In genomic region chr1:225446298-225446941, GRCh38 we compare ENCODE assay signal across 12 cellular contexts. TPM values are rescaled to one million over a fixed set of nuclear protein-coding genes. Genes with fewer than 3 reads are reported as not detected.
DNase-seq lines count a peak whose midpoint lies in the region; ATAC-seq and TF ChIP-seq lines count a peak whose summit lies in the region.
"Had no signal": no experiment of that assay in that cellular context is flagged by ENCODE, and none has a peak within 500 bp of the region (broad histone marks: within the 10 kb centered on the region; RNA-seq: fewer than 3 reads in every experiment).

No MANE protein-coding gene starts in this region.

- no peak overlapping the region for H2BK5ac ChIP-seq in mesendoderm (ENCODE audit: low read length)

- peak overlapping the region; percentile 21 for H3K9ac ChIP-seq in mesendoderm (ENCODE audit: low read length)

- H4K8ac ChIP-seq in mesendoderm (ENCODE audit: low read depth, low read length) = no peak overlapping the region

- DNase-seq in activated CD4-positive, alpha-beta T cell treated with anti-CD3 and anti-CD28 coated beads, Interleukin-2, amount 10 ng/mL, durations not matched to agents 24 days and 14 days = no peak
- no peak for DNase-seq in activated CD4-positive, alpha-beta T cell treated with anti-CD3 and anti-CD28 coated beads, Interleukin-2, amount 50 U/mL, for 48 hours
- no peak for DNase-seq in activated T-cell treated with anti-CD3 and anti-CD28 coated beads, Interleukin-2, amount 50 U/mL, for 72 hours
- no peak for DNase-seq in mesendoderm
- no peak for DNase-seq in GM20000 (ENCODE audit: low spot score)
- no peak for DNase-seq in NCI-H345 (lab: John Stamatoyannopoulos, UW)
- DNase-seq: activated CD4-positive, alpha-beta T cell treated with anti-CD3 and anti-CD28 coated beads, Interleukin-2, amount 50 U/mL, for 1 hour; H7; NCI-H82; stimulated activated CD4-positive, alpha-beta T cell treated with anti-CD3 and anti-CD28 coated beads, Interleukin-1b, Interleukin-23, amount 100 ng/mL, for 48 hours had no signal

- H3K18ac ChIP-seq in mesendoderm (ENCODE audit: low read length) = no peak overlapping the region

- WGBS in mesendoderm (ENCODE audit: extremely low coverage, insufficient coverage, low lambda C conversion rate) = no CpG with 5 or more reads among the region's 9 CpGs
- WGBS in thymus = 61% methylated on average over 9 of the region's 9 CpGs

- intact Hi-C loops in activated CD4-positive, alpha-beta T cell treated with anti-CD3 and anti-CD28 coated beads, Interleukin-2, amount 10 ng/mL, durations not matched to agents 24 days and 14 days (cut with micrococcal nuclease) = loop anchor here (10.0 kb wide), 2 partner anchors 952 to 1012 kb away; partner anchors contain the start of gene WDR26

- no peak overlapping the region for H2BK120ac ChIP-seq in mesendoderm (ENCODE audit: low read depth, low read length)

- peak overlapping the region; percentile 93 for H3K27ac Mint-ChIP-seq in activated CD4-positive, alpha-beta T cell treated with anti-CD3 and anti-CD28 coated beads, Interleukin-2, amount 10 ng/mL, durations not matched to agents 24 days and 14 days
- H3K27ac Mint-ChIP-seq in activated T-cell treated with anti-CD3 and anti-CD28 coated beads, Interleukin-2, amount 50 U/mL, for 72 hours = peak overlapping the region; percentile 98

- no peak overlapping the region for H2AK5ac ChIP-seq in mesendoderm (ENCODE audit: low read length)

- H3K56ac ChIP-seq in mesendoderm (ENCODE audit: low read length) = no peak overlapping the region

- peaks cover 2% of the 10 kb centered on the region for H3K36me3 Mint-ChIP-seq in activated CD4-positive, alpha-beta T cell treated with anti-CD3 and anti-CD28 coated beads, Interleukin-2, amount 10 ng/mL, durations not matched to agents 24 days and 14 days (ENCODE audit: low read depth)
- H3K36me3 Mint-ChIP-seq in activated T-cell treated with anti-CD3 and anti-CD28 coated beads, Interleukin-2, amount 50 U/mL, for 72 hours (ENCODE audit: insufficient read depth in 2 of 2) = peaks cover 0 to 3% of the 10 kb centered on the region in 2 donors

- H3K23ac ChIP-seq in mesendoderm (ENCODE audit: low read length) = no peak overlapping the region

- peaks cover 2% of the 10 kb centered on the region for H3K27me3 Mint-ChIP-seq in activated CD4-positive, alpha-beta T cell treated with anti-CD3 and anti-CD28 coated beads, Interleukin-2, amount 10 ng/mL, durations not matched to agents 24 days and 14 days
- no peaks in the 10 kb centered on the region for H3K27me3 Mint-ChIP-seq in activated T-cell treated with anti-CD3 and anti-CD28 coated beads, Interleukin-2, amount 50 U/mL, for 72 hours (ENCODE audit: low read depth)

- H3K9me3 Mint-ChIP-seq in activated CD4-positive, alpha-beta T cell treated with anti-CD3 and anti-CD28 coated beads, Interleukin-2, amount 10 ng/mL, durations not matched to agents 24 days and 14 days = no peaks in the 10 kb centered on the region
- H3K9me3 Mint-ChIP-seq in activated T-cell treated with anti-CD3 and anti-CD28 coated beads, Interleukin-2, amount 50 U/mL, for 72 hours = no peaks in the 10 kb centered on the region

- no peak overlapping the region for H2BK15ac ChIP-seq in mesendoderm (replicated peaks; ENCODE audit: low read depth)

- H3K4ac ChIP-seq in mesendoderm (ENCODE audit: low read depth, low read length) = no peak overlapping the region

- peaks cover 63% of the 10 kb centered on the region for H3K4me1 Mint-ChIP-seq in activated CD4-positive, alpha-beta T cell treated with anti-CD3 and anti-CD28 coated beads, Interleukin-2, amount 10 ng/mL, durations not matched to agents 24 days and 14 days
- peaks cover 61% of the 10 kb centered on the region for H3K4me1 Mint-ChIP-seq in activated T-cell treated with anti-CD3 and anti-CD28 coated beads, Interleukin-2, amount 50 U/mL, for 72 hours (ENCODE audit: low read depth)

- H3K4me1 ChIP-seq in mesendoderm (ENCODE audit: control insufficient read depth, low read depth, low read length) = peaks cover 12% of the 10 kb centered on the region
- peaks cover 44% of the 10 kb centered on the region for H3K4me1 ChIP-seq in thymus (ENCODE audit: control insufficient read depth, insufficient read depth, low read length)

- H3K27ac ChIP-seq in mesendoderm (ENCODE audit: low read depth, low read length) (no peak overlapping the region), thymus (ENCODE audit: low read depth) (peak overlapping the region; percentile 97)

- H3K4me3 ChIP-seq in mesendoderm (ENCODE audit: low read length) (no peak overlapping the region), thymus (ENCODE audit: low read length) (no peak overlapping the region)

- no peak overlapping the region for H3K4me2 ChIP-seq in mesendoderm (ENCODE audit: low read length)

- no peaks in the 10 kb centered on the region for H3K9me3 ChIP-seq in thymus (ENCODE audit: control insufficient read depth)

- no peak overlapping the region for H4K5ac ChIP-seq in mesendoderm (ENCODE audit: low read length)

- peak overlapping the region; percentile 73 for H3K4me3 Mint-ChIP-seq in activated CD4-positive, alpha-beta T cell treated with anti-CD3 and anti-CD28 coated beads, Interleukin-2, amount 10 ng/mL, durations not matched to agents 24 days and 14 days
- H3K4me3 Mint-ChIP-seq in activated T-cell treated with anti-CD3 and anti-CD28 coated beads, Interleukin-2, amount 50 U/mL, for 72 hours = peak overlapping the region in 1 of 2 donors; percentile 19

- no peaks in the 10 kb centered on the region for H3K79me2 ChIP-seq in mesendoderm (ENCODE audit: control insufficient read depth, insufficient read depth, low read length)

- H3K27me3 ChIP-seq in mesendoderm (ENCODE audit: insufficient read depth, low read length, poor library complexity) = no peaks in the 10 kb centered on the region
- no peaks in the 10 kb centered on the region for H3K27me3 ChIP-seq in thymus (ENCODE audit: control insufficient read depth, insufficient read depth)

- no peaks in the 10 kb centered on the region for H3K36me3 ChIP-seq in mesendoderm (ENCODE audit: control insufficient read depth, insufficient read depth, low read length)
- H3K36me3 ChIP-seq in thymus (ENCODE audit: control insufficient read depth, insufficient read depth) = no peaks in the 10 kb centered on the region

- no peak for TF ChIP-seq CTCF in GM20000 (IDR thresholded peaks at IDR 0.05; ENCODE audit: extremely low read depth, missing control alignments)

- H3K79me1 ChIP-seq in mesendoderm (ENCODE audit: low read length) = no peaks in the 10 kb centered on the region

- ATAC-seq in activated T-cell treated with anti-CD3 and anti-CD28 coated beads, Interleukin-2, amount 50 U/mL, for 72 hours (replicated peaks in 1 of 2) = no peak
- ATAC-seq in GM21360 (IDR thresholded peaks at IDR 0.05; ENCODE audit: unreplicated experiment) = no peak

RNA-seq across cellular contexts. Expression of gene LBR, which starts 18.6 kb away (rescaled TPM):
- total RNA-seq in activated CD4-positive, alpha-beta T cell treated with anti-CD3 and anti-CD28 coated beads, Interleukin-2, amount 10 ng/mL, durations not matched to agents 24 days and 14 days = 189 and 195 TPM in 2 replicates
- 100 to 1,000 TPM; 152 to 163 TPM for total RNA-seq in activated T-cell treated with anti-CD3 and anti-CD28 coated beads, Interleukin-2, amount 50 U/mL, for 72 hours
- polyA plus RNA-seq in mesendoderm (2013, experiment 1 of 2) = 189 TPM
- polyA plus RNA-seq in mesendoderm (2013, experiment 2 of 2) = 189 TPM
- polyA plus RNA-seq in thymus = 71.1 TPM
